8 cellular contexts compared by ENCODE assay signal in the genomic region with DNA sequence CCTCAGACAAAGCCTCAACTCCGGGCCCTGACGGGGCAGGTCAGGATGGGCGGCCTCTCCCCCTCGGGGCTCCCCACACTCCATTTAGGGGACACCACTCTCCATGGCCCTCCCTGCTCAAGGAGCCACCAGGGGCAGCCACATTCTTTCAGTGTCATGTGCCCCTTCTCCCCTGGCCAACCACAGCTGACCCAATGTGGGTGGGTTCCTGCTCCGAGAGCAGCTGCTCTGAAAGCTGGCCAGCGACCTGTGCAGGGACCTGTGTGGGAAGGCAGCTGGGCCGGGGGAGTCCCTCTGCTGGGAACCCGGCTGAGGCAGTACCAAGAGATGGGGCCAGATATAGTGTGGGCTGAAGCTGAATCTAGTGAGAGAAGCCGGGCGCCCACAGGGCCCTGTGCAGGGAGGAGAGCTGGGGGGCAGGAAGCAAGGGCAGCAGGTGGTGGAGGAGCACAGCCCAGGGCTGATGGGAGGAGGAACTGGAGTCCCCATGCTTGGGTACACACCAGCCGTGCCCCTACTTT. TPM values are rescaled to one million over a fixed set of nuclear protein-coding genes. Genes with fewer than 3 reads are reported as not detected.
DNase-seq lines count a peak whose midpoint lies in the region; ATAC-seq and TF ChIP-seq lines count a peak whose summit lies in the region.

No MANE protein-coding gene starts in this region.

- TF ChIP-seq POLR2A in right lobe of liver (IDR thresholded peaks at IDR 0.05): no peak
- TF ChIP-seq POLR2A in transverse colon (IDR thresholded peaks at IDR 0.05): no peak

- in situ Hi-C loops in transverse colon (cut with MboI; ENCODE audit: low pct_ligation_motif_present in 1 of 4, low pct_unique_long_range_greater_than_20kb in 1 of 4, low sequenced_read_pairs in 3 of 4): no loop called here

- TF ChIP-seq EP300 in transverse colon (IDR thresholded peaks at IDR 0.05; ENCODE audit: low read depth): no peak

- peaks cover 5% of the 10 kb centered on the region for H3K36me3 Mint-ChIP-seq in Caco-2 (ENCODE audit: insufficient read depth, unreplicated experiment)
- no peaks in the 10 kb centered on the region for H3K36me3 Mint-ChIP-seq in activated B cell treated with CpG ODN at 0.5 μM for 24 hours (ENCODE audit: low read depth)

- DNase-seq in Caco-2 (peak in 1 of 2 experiments; percentile 31), activated B cell treated with CpG ODN at 0.5 μM for 24 hours (no peak), right lobe of liver (no peak), NCI-H524 treated with DMSO at 0.1 percent for 48 hours (lab: John Stamatoyannopoulos, UW) (no peak), transverse colon (no peak)

- no peaks in the 10 kb centered on the region for H3K36me3 ChIP-seq in Caco-2 (ENCODE audit: control insufficient read depth, insufficient read depth, low read length)
- peaks cover 0 to 6% (median 0%) of the 10 kb centered on the region in 4 donors for H3K36me3 ChIP-seq in right lobe of liver
- no peaks in the 10 kb centered on the region for H3K36me3 ChIP-seq in transverse colon

- H3K4me1 ChIP-seq in Caco-2 (peaks cover 22% of the 10 kb centered on the region), right lobe of liver (peaks cover 0 to 16% (median 8%) of the 10 kb centered on the region in 4 donors), transverse colon (no peaks in the 10 kb centered on the region)

- ATAC-seq in GM21529 (IDR thresholded peaks at IDR 0.05; ENCODE audit: unreplicated experiment) (peak; percentile 78), activated B cell treated with CpG ODN at 0.5 μM for 24 hours (ENCODE audit: low read depth) (peak; percentile 77), right lobe of liver (peak in 2 of 4 donors; percentile 1 to 25), GM19467 (IDR thresholded peaks at IDR 0.05; ENCODE audit: unreplicated experiment) (no peak), HG02763 (IDR thresholded peaks at IDR 0.05; ENCODE audit: unreplicated experiment) (no peak)

- no TSS peak for BruUV-seq in Caco-2 (replicated peaks; lab: Mats Ljungman, UMichigan)

- no peak overlapping the region for H3K4me3 Mint-ChIP-seq in Caco-2 (ENCODE audit: unreplicated experiment)
- no peak overlapping the region for H3K4me3 Mint-ChIP-seq in activated B cell treated with CpG ODN at 0.5 μM for 24 hours

- H3K27ac Mint-ChIP-seq in Caco-2 (ENCODE audit: unreplicated experiment): peak overlapping the region; percentile 24
- H3K27ac Mint-ChIP-seq in activated B cell treated with CpG ODN at 0.5 μM for 24 hours: no peak overlapping the region

- H3K4me3 ChIP-seq in Caco-2 (ENCODE audit: low read depth, low read length) (no peak overlapping the region), right lobe of liver (peak overlapping the region; percentile 56 to 89 (median 74)), transverse colon (no peak overlapping the region)

- POLR2A ChIA-PET in Caco-2 (lab: Charles Lee): no interaction called here
- POLR2A ChIA-PET in activated B cell treated with CpG ODN at 0.5 μM for 24 hours (lab: Charles Lee): interaction anchor here (1.4 kb wide), 1 partner anchor 31 kb away, joined by 6 read pairs; no protein-coding TSS in a partner anchor

- no peak for TF ChIP-seq CTCF in Caco-2 (IDR thresholded peaks at IDR 0.05; ENCODE audit: insufficient read depth in 1 of 2, low read depth in 1 of 2, low read length in 1 of 2, severe bottlenecking in 1 of 2, unreplicated experiment in 1 of 2)
- TF ChIP-seq CTCF in activated B cell treated with CpG ODN at 0.5 μM for 24 hours (IDR thresholded peaks at IDR 0.05): no peak
- no peak for TF ChIP-seq CTCF in right lobe of liver (IDR thresholded peaks at IDR 0.05)
- TF ChIP-seq CTCF in transverse colon (IDR thresholded peaks at IDR 0.05): no peak

- WGBS in right lobe of liver (ENCODE audit: insufficient coverage, low coverage, low lambda C conversion rate, missing lambda C conversion rate): 27% methylated on average over 3 of the region's 11 CpGs
- 69% methylated on average over 11 of the region's 11 CpGs; no CpG with 5 or more reads in 1 of the 2 donors for WGBS in transverse colon (ENCODE audit: low coverage in 1 of 2), 2 donors

- no peaks in the 10 kb centered on the region for H3K9me3 Mint-ChIP-seq in Caco-2 (ENCODE audit: unreplicated experiment)
- no peaks in the 10 kb centered on the region for H3K9me3 Mint-ChIP-seq in activated B cell treated with CpG ODN at 0.5 μM for 24 hours

- peaks cover 21% of the 10 kb centered on the region for H3K4me1 Mint-ChIP-seq in Caco-2 (ENCODE audit: low read depth, unreplicated experiment)
- peaks cover 27% of the 10 kb centered on the region for H3K4me1 Mint-ChIP-seq in activated B cell treated with CpG ODN at 0.5 μM for 24 hours

- H3K27me3 Mint-ChIP-seq in Caco-2 (ENCODE audit: insufficient read depth, unreplicated experiment) (no peaks in the 10 kb centered on the region), activated B cell treated with CpG ODN at 0.5 μM for 24 hours (peaks cover 9% of the 10 kb centered on the region)

- H3K9me3 ChIP-seq in Caco-2 (no peaks in the 10 kb centered on the region), right lobe of liver (no peaks in the 10 kb centered on the region), transverse colon (no peaks in the 10 kb centered on the region)

- intact Hi-C loops in Caco-2 (cut with micrococcal nuclease; ENCODE audit: unreplicated experiment): no loop called here
- intact Hi-C loops in activated B cell treated with CpG ODN at 0.5 μM for 24 hours (cut with micrococcal nuclease): loop anchor here (5.0 kb wide), 1 partner anchor 38 kb away; no protein-coding TSS in a partner anchor
- intact Hi-C loops in right lobe of liver (cut with DNase I): no loop called here
- intact Hi-C loops in transverse colon (cut with DNase I; ENCODE audit: low total_unique reads): no loop called here

- H3K27ac ChIP-seq in right lobe of liver (peak overlapping the region; percentile 28 to 65 (median 50)), transverse colon (no peak overlapping the region)

- CTCF ChIA-PET in Caco-2 (lab: Charles Lee) (interaction anchor here (1.0 to 2.7 kb wide), 7 partner anchors 13 to 103 kb away, joined by 3 to 28 read pairs (median 6); no protein-coding TSS in a partner anchor), activated B cell treated with CpG ODN at 0.5 μM for 24 hours (lab: Charles Lee) (interaction anchor here (1.6 kb wide), 1 partner anchor 103 kb away, joined by 5 read pairs; no protein-coding TSS in a partner anchor)

- H3K27me3 ChIP-seq in Caco-2 (replicated peaks; ENCODE audit: control insufficient read depth, insufficient read depth, low read length) (no peaks in the 10 kb centered on the region), right lobe of liver (no peaks in the 10 kb centered on the region), transverse colon (no peaks in the 10 kb centered on the region)

RNA-seq across cellular contexts. Expression of a gene that starts 40.6 kb away (rescaled TPM):
- total RNA-seq in Caco-2 (2022): not detected in 2 replicates
- not detected in 2 replicates for total RNA-seq in activated B cell treated with CpG ODN at 0.5 μM for 24 hours
- not detected for total RNA-seq in right lobe of liver
- under 1 TPM in 1 of 4 donors, not detected in 3; 0.16 TPM for total RNA-seq in transverse colon

RNA-seq across cellular contexts. Expression of a gene that starts 58.0 kb away (rescaled TPM):
- 27.1 and 28.1 TPM in 2 replicates for total RNA-seq in Caco-2 (2022)
- 0.64 and 0.81 TPM in 2 replicates for total RNA-seq in activated B cell treated with CpG ODN at 0.5 μM for 24 hours
- 10 to 100 TPM in 5 of 6 experiments, 1 to 10 TPM in 1; 9.6 to 22.5 (median 16.6) TPM for total RNA-seq in right lobe of liver
- 10 to 100 TPM in 1 of 4 donors, 1 to 10 TPM in 3; 2.8 to 10.5 (median 5.9) TPM for total RNA-seq in transverse colon

Comparison
In these comparisons a context has a peak if more than half of its experiments do, and no peak if none do; other contexts are left out.
1. H3K4me3 ChIP-seq: peak in right lobe of liver (3 of 3); none in Caco-2 (single experiment) and transverse colon (0 of 4).
2. ATAC-seq: peak in GM21529 (single experiment) and activated B cell treated with CpG ODN at 0.5 μM for 24 hours (single experiment); none in GM19467 (single experiment) and HG02763 (single experiment).
3. H3K27ac ChIP-seq: peak in right lobe of liver (3 of 3); none in transverse colon (0 of 4).